ENCODE assay signal across 1 cellular context in the genomic region with DNA sequence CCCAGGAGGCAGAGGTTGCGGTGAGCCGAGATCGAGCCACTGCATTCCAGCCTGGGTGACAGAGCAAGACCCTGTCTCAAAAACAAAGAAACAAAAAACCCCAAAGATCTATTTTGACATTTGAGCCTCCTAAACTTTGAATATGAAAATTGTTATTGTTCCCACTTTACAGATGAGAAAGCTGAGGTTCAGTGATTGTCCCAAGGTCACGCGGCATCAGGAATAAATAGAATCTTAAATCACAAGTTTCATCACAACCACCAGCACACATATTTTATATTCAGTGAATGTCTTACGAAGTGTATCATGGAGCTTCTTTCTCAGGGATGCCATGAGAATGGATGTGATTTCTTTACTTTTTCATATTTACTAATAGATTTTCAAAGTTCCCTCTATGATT.
TF ChIP-seq lines count a peak whose summit lies in the region.

No MANE protein-coding gene starts in this region.

TF ChIP-seq in GM12878, 131 proteins besides CTCF, POLR2A, EP300 and RAD21:
- TF ChIP-seq USF2 (IDR thresholded peaks at IDR 0.05; ENCODE audit: borderline replicate concordance, low read depth, low read length) = no peak
- TF ChIP-seq YY1 (IDR thresholded peaks at IDR 0.05; ENCODE audit: low read depth, low read length) = no peak
- TF ChIP-seq RBBP5 (conservative IDR thresholded peaks at IDR 0.05) = no peak
- TF ChIP-seq, protein P1, sequence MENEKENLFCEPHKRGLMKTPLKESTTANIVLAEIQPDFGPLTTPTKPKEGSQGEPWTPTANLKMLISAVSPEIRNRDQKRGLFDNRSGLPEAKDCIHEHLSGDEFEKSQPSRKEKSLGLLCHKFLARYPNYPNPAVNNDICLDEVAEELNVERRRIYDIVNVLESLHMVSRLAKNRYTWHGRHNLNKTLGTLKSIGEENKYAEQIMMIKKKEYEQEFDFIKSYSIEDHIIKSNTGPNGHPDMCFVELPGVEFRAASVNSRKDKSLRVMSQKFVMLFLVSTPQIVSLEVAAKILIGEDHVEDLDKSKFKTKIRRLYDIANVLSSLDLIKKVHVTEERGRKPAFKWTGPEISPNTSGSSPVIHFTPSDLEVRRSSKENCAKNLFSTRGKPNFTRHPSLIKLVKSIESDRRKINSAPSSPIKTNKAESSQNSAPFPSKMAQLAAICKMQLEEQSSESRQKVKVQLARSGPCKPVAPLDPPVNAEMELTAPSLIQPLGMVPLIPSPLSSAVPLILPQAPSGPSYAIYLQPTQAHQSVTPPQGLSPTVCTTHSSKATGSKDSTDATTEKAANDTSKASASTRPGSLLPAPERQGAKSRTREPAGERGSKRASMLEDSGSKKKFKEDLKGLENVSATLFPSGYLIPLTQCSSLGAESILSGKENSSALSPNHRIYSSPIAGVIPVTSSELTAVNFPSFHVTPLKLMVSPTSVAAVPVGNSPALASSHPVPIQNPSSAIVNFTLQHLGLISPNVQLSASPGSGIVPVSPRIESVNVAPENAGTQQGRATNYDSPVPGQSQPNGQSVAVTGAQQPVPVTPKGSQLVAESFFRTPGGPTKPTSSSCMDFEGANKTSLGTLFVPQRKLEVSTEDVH (IDR thresholded peaks at IDR 0.05; ENCODE audit: low read depth, partially characterized antibody) = no peak
- no peak for TF ChIP-seq JUNB (IDR thresholded peaks at IDR 0.05)
- no peak for TF ChIP-seq HSF1 (IDR thresholded peaks at IDR 0.05; ENCODE audit: low read depth, low read length)
- no peak for TF ChIP-seq ZBED1 (IDR thresholded peaks at IDR 0.05; ENCODE audit: borderline replicate concordance)
- no peak for TF ChIP-seq MXI1 (IDR thresholded peaks at IDR 0.05; ENCODE audit: low read depth, low read length)
- TF ChIP-seq ZNF384 (IDR thresholded peaks at IDR 0.05; ENCODE audit: borderline replicate concordance, low read depth, low read length) = no peak
- TF ChIP-seq PAX8 (IDR thresholded peaks at IDR 0.05) = no peak
TF ChIP-seq in GM12878: peak in this region for 0.
